8 cellular contexts compared by ENCODE assay signal in the genomic region with DNA sequence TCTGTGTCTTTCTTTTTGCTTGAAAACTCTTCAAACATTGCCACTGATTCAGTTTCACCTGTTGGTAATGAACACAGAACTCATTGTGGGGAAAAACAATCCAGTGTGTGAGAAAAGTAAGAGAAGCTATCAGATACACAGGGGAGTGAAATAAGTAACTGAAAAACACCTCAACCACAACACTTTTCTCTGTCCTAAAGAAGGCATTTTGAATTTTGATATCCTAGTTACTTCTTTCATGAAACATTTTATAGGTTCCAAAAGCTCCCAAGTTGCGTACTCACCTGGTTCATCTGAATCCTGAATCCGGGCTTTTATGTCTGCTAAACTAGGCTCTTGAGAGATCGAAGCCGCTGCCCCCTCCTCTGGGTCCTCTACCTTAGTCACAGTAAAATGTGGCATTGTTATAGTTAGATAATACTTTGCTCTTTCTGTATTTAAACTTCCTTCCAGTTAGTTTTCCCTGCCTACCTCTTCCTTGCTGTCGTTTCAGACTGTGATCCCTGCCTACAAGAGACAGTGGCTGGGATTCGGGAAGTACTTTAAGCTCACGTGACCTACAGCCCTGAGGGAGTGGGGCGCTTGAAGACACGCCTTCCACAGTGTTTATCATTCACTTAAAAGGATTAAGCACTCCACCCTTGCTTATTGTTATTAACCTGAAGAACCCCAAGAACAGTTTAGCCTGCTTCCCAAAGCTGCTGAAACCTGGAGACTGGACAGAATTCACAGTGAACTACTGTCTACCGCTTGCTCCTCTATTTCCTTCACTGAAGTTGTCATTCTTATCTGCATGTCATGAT. TPM values are rescaled to one million over a fixed set of nuclear protein-coding genes. Genes with fewer than 3 reads are reported as not detected.
A peak's percentile ranks its signal among the peaks of the same experiment; 100 is the strongest.
DNase-seq lines count a peak whose midpoint lies in the region; ATAC-seq and TF ChIP-seq lines count a peak whose summit lies in the region.

No MANE protein-coding gene starts in this region.

- H3K27ac ChIP-seq in neutrophil = peak overlapping the region; percentile 76

- no peaks in the 10 kb centered on the region for H3K27me3 Mint-ChIP-seq in activated naive CD4-positive, alpha-beta T cell treated with anti-CD3 and anti-CD28 coated beads for 36 hours (ENCODE audit: low read depth)
- H3K27me3 Mint-ChIP-seq in activated CD8-positive, alpha-beta T cell treated with anti-CD3 and anti-CD28 coated beads for 36 hours = no peaks in the 10 kb centered on the region
- H3K27me3 Mint-ChIP-seq in glutamatergic neuron (ENCODE audit: unreplicated experiment) = no peaks in the 10 kb centered on the region

- ATAC-seq in HG02588 (IDR thresholded peaks at IDR 0.05; ENCODE audit: unreplicated experiment) = peak; percentile 69
- peak; percentile 76 for ATAC-seq in activated CD8-positive, alpha-beta T cell treated with anti-CD3 and anti-CD28 coated beads for 36 hours

- TF ChIP-seq CTCF in activated CD8-positive, alpha-beta T cell treated with anti-CD3 and anti-CD28 coated beads for 36 hours (IDR thresholded peaks at IDR 0.05) = no peak
- no peak for TF ChIP-seq CTCF in glutamatergic neuron (IDR thresholded peaks at IDR 0.05; ENCODE audit: partially characterized antibody, unreplicated experiment)
- no peak for TF ChIP-seq CTCF in neutrophil (IDR thresholded peaks at IDR 0.05)

- POLR2A ChIA-PET in activated CD8-positive, alpha-beta T cell treated with anti-CD3 and anti-CD28 coated beads for 36 hours (lab: Charles Lee) = interaction anchor here (0.6 to 2.1 kb wide), 8 partner anchors 8 to 32 kb away, joined by 3 to 18 read pairs (median 5); no protein-coding TSS in a partner anchor

- intact Hi-C loops in activated naive CD4-positive, alpha-beta T cell treated with anti-CD3 and anti-CD28 coated beads for 36 hours (cut with micrococcal nuclease) = loop anchor here (1.0 to 5.0 kb wide), 4 partner anchors 10 to 79 kb away; no protein-coding TSS in a partner anchor
- intact Hi-C loops in activated CD8-positive, alpha-beta T cell treated with anti-CD3 and anti-CD28 coated beads for 36 hours (cut with micrococcal nuclease) = no loop called here

- H3K4me1 ChIP-seq in neutrophil (ENCODE audit: control insufficient read depth in 1 of 2, insufficient read depth in 1 of 2, low read depth in 1 of 2, low read length in 1 of 2) = peaks cover 35 to 41% of the 10 kb centered on the region in 2 experiments

- no peaks in the 10 kb centered on the region for H3K27me3 ChIP-seq in neutrophil

- CTCF ChIA-PET in activated naive CD4-positive, alpha-beta T cell treated with anti-CD3 and anti-CD28 coated beads for 36 hours (lab: Charles Lee) = interaction anchor here (0.7 to 2.2 kb wide), 5 partner anchors 9 to 77 kb away, joined by 3 to 8 read pairs (median 7); a partner anchor contains a TSS
- CTCF ChIA-PET in activated CD8-positive, alpha-beta T cell treated with anti-CD3 and anti-CD28 coated beads for 36 hours (lab: Charles Lee) = interaction anchor here (1.2 to 3.5 kb wide), 7 partner anchors 10 to 77 kb away, joined by 3 to 23 read pairs (median 7); a partner anchor contains a TSS

- H3K9me3 ChIP-seq in neutrophil = no peaks in the 10 kb centered on the region

- H3K4me3 Mint-ChIP-seq in activated naive CD4-positive, alpha-beta T cell treated with anti-CD3 and anti-CD28 coated beads for 36 hours = peak overlapping the region; percentile 96
- peak overlapping the region; percentile 86 for H3K4me3 Mint-ChIP-seq in activated CD8-positive, alpha-beta T cell treated with anti-CD3 and anti-CD28 coated beads for 36 hours
- H3K4me3 Mint-ChIP-seq in glutamatergic neuron (ENCODE audit: unreplicated experiment) = peak overlapping the region; percentile 79

- H3K4me1 Mint-ChIP-seq in activated naive CD4-positive, alpha-beta T cell treated with anti-CD3 and anti-CD28 coated beads for 36 hours (ENCODE audit: low read depth) = peaks cover 61% of the 10 kb centered on the region
- H3K4me1 Mint-ChIP-seq in activated CD8-positive, alpha-beta T cell treated with anti-CD3 and anti-CD28 coated beads for 36 hours (ENCODE audit: low read depth) = peaks cover 50% of the 10 kb centered on the region
- peaks cover 4% of the 10 kb centered on the region for H3K4me1 Mint-ChIP-seq in glutamatergic neuron (ENCODE audit: low read depth, unreplicated experiment)

- H3K9me3 Mint-ChIP-seq in activated naive CD4-positive, alpha-beta T cell treated with anti-CD3 and anti-CD28 coated beads for 36 hours = no peaks in the 10 kb centered on the region
- H3K9me3 Mint-ChIP-seq in activated CD8-positive, alpha-beta T cell treated with anti-CD3 and anti-CD28 coated beads for 36 hours = no peaks in the 10 kb centered on the region
- H3K9me3 Mint-ChIP-seq in glutamatergic neuron (ENCODE audit: unreplicated experiment) = peaks cover 3% of the 10 kb centered on the region

- peaks cover 9% of the 10 kb centered on the region for H3K36me3 Mint-ChIP-seq in activated naive CD4-positive, alpha-beta T cell treated with anti-CD3 and anti-CD28 coated beads for 36 hours (ENCODE audit: low read depth)
- H3K36me3 Mint-ChIP-seq in activated CD8-positive, alpha-beta T cell treated with anti-CD3 and anti-CD28 coated beads for 36 hours (ENCODE audit: low read depth) = peaks cover 17% of the 10 kb centered on the region
- H3K36me3 Mint-ChIP-seq in glutamatergic neuron (ENCODE audit: unreplicated experiment) = peaks cover 5% of the 10 kb centered on the region

- H3K4me3 ChIP-seq in neutrophil (ENCODE audit: low read depth in 1 of 2, low read length in 1 of 2) = peak overlapping the region; percentile 58 to 61

- DNase-seq in activated naive CD4-positive, alpha-beta T cell treated with anti-CD3 and anti-CD28 coated beads for 36 hours = peak; percentile 46
- DNase-seq in activated naive CD4-positive, alpha-beta T cell treated with anti-CD3 and anti-CD28 coated beads, Interleukin-2, amount 50 U/mL, for 16 hours = no peak
- peak; percentile 9 for DNase-seq in NCI-H2029 (lab: John Stamatoyannopoulos, UW)
- peak; percentile 51 for DNase-seq in activated CD8-positive, alpha-beta T cell treated with anti-CD3 and anti-CD28 coated beads for 36 hours
- peak; percentile 35 for DNase-seq in glutamatergic neuron
- DNase-seq in GDM1 (lab: John Stamatoyannopoulos, UW) = no peak

- H3K27ac Mint-ChIP-seq in activated naive CD4-positive, alpha-beta T cell treated with anti-CD3 and anti-CD28 coated beads for 36 hours = peak overlapping the region; percentile 92
- H3K27ac Mint-ChIP-seq in activated CD8-positive, alpha-beta T cell treated with anti-CD3 and anti-CD28 coated beads for 36 hours = peak overlapping the region; percentile 91
- H3K27ac Mint-ChIP-seq in glutamatergic neuron (ENCODE audit: unreplicated experiment) = peak overlapping the region; percentile 2

- peaks cover 18% of the 10 kb centered on the region for H3K36me3 ChIP-seq in neutrophil

RNA-seq across cellular contexts. Expression of a gene that starts 19.1 kb away (rescaled TPM):
- 10 to 100 TPM; 24.6 to 28.7 TPM for total RNA-seq in activated naive CD4-positive, alpha-beta T cell treated with anti-CD3 and anti-CD28 coated beads for 36 hours
- 10 to 100 TPM; 22.2 to 24.8 TPM for total RNA-seq in activated CD8-positive, alpha-beta T cell treated with anti-CD3 and anti-CD28 coated beads for 36 hours
- 43.3 TPM for total RNA-seq in glutamatergic neuron (ENCODE audit: unreplicated experiment)

RNA-seq across cellular contexts. Expression of a gene that starts 24.5 kb away (rescaled TPM):
- total RNA-seq in activated naive CD4-positive, alpha-beta T cell treated with anti-CD3 and anti-CD28 coated beads for 36 hours = 100 to 1,000 TPM; 220 to 227 TPM
- total RNA-seq in activated CD8-positive, alpha-beta T cell treated with anti-CD3 and anti-CD28 coated beads for 36 hours = 100 to 1,000 TPM; 225 to 226 TPM
- 137 TPM for total RNA-seq in glutamatergic neuron (ENCODE audit: unreplicated experiment)

RNA-seq across cellular contexts. Expression of a gene that starts 24.6 kb away (rescaled TPM):
- under 1 TPM in 1 of 2 experiments, not detected in 1; 0.05 TPM for total RNA-seq in activated naive CD4-positive, alpha-beta T cell treated with anti-CD3 and anti-CD28 coated beads for 36 hours
- not detected for total RNA-seq in activated CD8-positive, alpha-beta T cell treated with anti-CD3 and anti-CD28 coated beads for 36 hours
- not detected for total RNA-seq in glutamatergic neuron (ENCODE audit: unreplicated experiment)

RNA-seq across cellular contexts. Expression of a gene that starts 48.5 kb away (rescaled TPM):
- 10 to 100 TPM; 63.5 to 66.8 TPM for total RNA-seq in activated naive CD4-positive, alpha-beta T cell treated with anti-CD3 and anti-CD28 coated beads for 36 hours
- total RNA-seq in activated CD8-positive, alpha-beta T cell treated with anti-CD3 and anti-CD28 coated beads for 36 hours = 10 to 100 TPM; 55.6 to 56.9 TPM
- 107 TPM for total RNA-seq in glutamatergic neuron (ENCODE audit: unreplicated experiment)

Comparison
In these comparisons a context has a peak if more than half of its experiments do, and no peak if none do; other contexts are left out.
1. DNase-seq: peak in activated naive CD4-positive, alpha-beta T cell treated with anti-CD3 and anti-CD28 coated beads for 36 hours (single experiment), NCI-H2029 (single experiment), activated CD8-positive, alpha-beta T cell treated with anti-CD3 and anti-CD28 coated beads for 36 hours (single experiment) and glutamatergic neuron (single experiment); none in activated naive CD4-positive, alpha-beta T cell treated with anti-CD3 and anti-CD28 coated beads, Interleukin-2, amount 50 U/mL, for 16 hours (single experiment) and GDM1 (single experiment).
2. H3K27ac Mint-ChIP-seq: peak in every context shown above with its lines; median percentile 92 in activated naive CD4-positive, alpha-beta T cell treated with anti-CD3 and anti-CD28 coated beads for 36 hours; 91 in activated CD8-positive, alpha-beta T cell treated with anti-CD3 and anti-CD28 coated beads for 36 hours; 2 in glutamatergic neuron.
3. Peak in every context shown above with its lines, with median percentiles within 50 percentile points of each other: H3K4me3 Mint-ChIP-seq.